In the genomic region with DNA sequence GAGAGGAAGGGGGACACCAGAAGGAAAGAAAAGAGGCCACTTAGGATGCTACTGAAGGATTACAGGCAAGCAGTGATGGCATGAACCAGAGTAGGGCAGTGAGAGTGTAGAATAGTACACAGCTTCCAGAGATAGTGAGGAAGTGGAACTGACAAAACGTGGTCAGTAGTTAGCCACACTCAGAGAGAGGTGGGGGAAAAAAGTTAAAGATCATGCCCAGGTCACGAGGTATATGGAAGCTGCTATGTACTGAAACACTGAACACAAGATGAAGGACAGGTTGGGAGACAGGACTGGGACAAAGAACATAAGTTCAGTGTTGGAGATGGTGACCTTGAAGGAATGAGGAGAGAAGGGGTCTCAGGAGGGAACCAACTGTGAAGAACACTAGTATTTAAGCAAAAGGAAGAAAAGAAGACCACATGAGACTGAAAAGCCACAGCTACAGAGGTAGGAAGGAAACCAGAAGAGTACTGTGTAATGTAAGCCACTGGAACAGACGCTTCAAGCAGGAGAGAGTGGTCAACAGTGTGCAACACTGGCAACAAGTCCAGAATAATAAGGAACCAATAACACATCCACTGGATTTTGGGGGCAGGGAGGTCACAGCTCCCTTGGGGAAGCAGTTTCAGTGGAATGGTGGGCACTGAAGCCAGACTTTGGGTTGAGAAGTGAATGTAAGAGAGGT, we compare ENCODE assay signal across 1 cellular context.
TF ChIP-seq lines count a peak whose summit lies in the region.

No MANE protein-coding gene starts in this region.

TF ChIP-seq in IMR-90, 13 proteins besides CTCF, POLR2A, EP300 and RAD21 (continued from another document):
- TF ChIP-seq USF2 (IDR thresholded peaks at IDR 0.05; ENCODE audit: low read depth, low read length) (no peak), MAZ (IDR thresholded peaks at IDR 0.05; ENCODE audit: borderline replicate concordance, low read depth, low read length) (no peak), CEBPB (IDR thresholded peaks at IDR 0.05; ENCODE audit: low read depth, low read length) (no peak), BHLHE40 (IDR thresholded peaks at IDR 0.05; ENCODE audit: low read depth, low read length) (no peak), MAFK (IDR thresholded peaks at IDR 0.05; ENCODE audit: low read depth, low read length) (no peak), MXI1 (IDR thresholded peaks at IDR 0.05; ENCODE audit: borderline replicate concordance, low read depth, low read length) (no peak)
- TF ChIP-seq, protein P1, sequence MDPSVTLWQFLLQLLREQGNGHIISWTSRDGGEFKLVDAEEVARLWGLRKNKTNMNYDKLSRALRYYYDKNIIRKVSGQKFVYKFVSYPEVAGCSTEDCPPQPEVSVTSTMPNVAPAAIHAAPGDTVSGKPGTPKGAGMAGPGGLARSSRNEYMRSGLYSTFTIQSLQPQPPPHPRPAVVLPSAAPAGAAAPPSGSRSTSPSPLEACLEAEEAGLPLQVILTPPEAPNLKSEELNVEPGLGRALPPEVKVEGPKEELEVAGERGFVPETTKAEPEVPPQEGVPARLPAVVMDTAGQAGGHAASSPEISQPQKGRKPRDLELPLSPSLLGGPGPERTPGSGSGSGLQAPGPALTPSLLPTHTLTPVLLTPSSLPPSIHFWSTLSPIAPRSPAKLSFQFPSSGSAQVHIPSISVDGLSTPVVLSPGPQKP (IDR thresholded peaks at IDR 0.05; ENCODE audit: borderline replicate concordance, low read depth, low read length), result no peak
